In genomic region chr17:28475151-28475900, GRCh38 we compare ENCODE assay signal across 12 cellular contexts. TPM values are rescaled to one million over a fixed set of nuclear protein-coding genes. Genes with fewer than 3 reads are reported as not detected.
DNase-seq lines count a peak whose midpoint lies in the region; ATAC-seq and TF ChIP-seq lines count a peak whose summit lies in the region.
"Had no signal": no experiment of that assay in that cellular context is flagged by ENCODE, and none has a peak within 500 bp of the region (broad histone marks: within the 10 kb centered on the region; RNA-seq: fewer than 3 reads in every experiment).

No MANE protein-coding gene starts in this region.

- peak overlapping the region; percentile 84 for H3K27ac Mint-ChIP-seq in activated naive CD4-positive, alpha-beta T cell treated with anti-CD3 and anti-CD28 coated beads, Interleukin-2, amount 50 U/mL, for 24 hours
- no peak overlapping the region for H3K27ac Mint-ChIP-seq in chondrocyte (ENCODE audit: unreplicated experiment)

- POLR2A ChIA-PET in A673 (lab: Charles Lee; ENCODE audit: low non-redundant PET) = no interaction called here

- no peaks in the 10 kb centered on the region for H3K9me3 ChIP-seq in sigmoid colon
- H3K9me3 ChIP-seq in uterus = no peaks in the 10 kb centered on the region
- no peaks in the 10 kb centered on the region for H3K9me3 ChIP-seq in A673 (ENCODE audit: low read depth, low read length, poor library complexity, severe bottlenecking)

- H3K27ac ChIP-seq in sigmoid colon = no peak overlapping the region
- no peak overlapping the region for H3K27ac ChIP-seq in uterus
- H3K27ac ChIP-seq in A673 (ENCODE audit: low read depth, low read length, poor library complexity, severe bottlenecking) = no peak overlapping the region

- no peak for TF ChIP-seq POLR2A in sigmoid colon (IDR thresholded peaks at IDR 0.05)
- TF ChIP-seq POLR2A in uterus (IDR thresholded peaks at IDR 0.05) = no peak

- no peak for DNase-seq in activated naive CD4-positive, alpha-beta T cell (lab: John Stamatoyannopoulos, UW)
- DNase-seq in MV-4-11 (lab: John Stamatoyannopoulos, UW) (peak; percentile 43), chondrocyte (ENCODE audit: low spot score) (peak; percentile 55), sigmoid colon (peak; percentile 21), uterus (no peak), A673 (ENCODE audit: low spot score) (no peak)
- DNase-seq: activated T-cell treated with anti-CD3 and anti-CD28 coated beads, Interleukin-2, amount 50 U/mL, for 4 hours; C1 segment of cervical spinal cord; NCI-H2227 treated with DMSO at 0.1 percent for 48 hours had no signal

- WGBS in sigmoid colon, 2 donors = 15 to 43% methylated on average over 9 of the region's 9 CpGs

- H3K27me3 ChIP-seq in sigmoid colon = no peaks in the 10 kb centered on the region
- no peaks in the 10 kb centered on the region for H3K27me3 ChIP-seq in uterus
- H3K27me3 ChIP-seq in A673 (replicated peaks; ENCODE audit: insufficient read depth, low read depth, low read length, poor library complexity) = no peaks in the 10 kb centered on the region

- H3K4me3 ChIP-seq in sigmoid colon (no peak overlapping the region), uterus (no peak overlapping the region), A673 (ENCODE audit: low read depth, low read length, poor library complexity, severe bottlenecking) (no peak overlapping the region)
- H3K4me3 ChIP-seq: lung had no signal

- no peak for TF ChIP-seq CTCF in chondrocyte (IDR thresholded peaks at IDR 0.05)
- no peak for TF ChIP-seq CTCF in sigmoid colon (IDR thresholded peaks at IDR 0.05)
- no peak for TF ChIP-seq CTCF in uterus (IDR thresholded peaks at IDR 0.05)
- no peak for TF ChIP-seq CTCF in A673 (conservative IDR thresholded peaks at IDR 0.05; ENCODE audit: low read depth, low read length)

- no TSS peak for BruUV-seq in A673 (replicated peaks; lab: Mats Ljungman, UMichigan)

- H3K36me3 Mint-ChIP-seq in activated naive CD4-positive, alpha-beta T cell treated with anti-CD3 and anti-CD28 coated beads, Interleukin-2, amount 50 U/mL, for 24 hours = no peaks in the 10 kb centered on the region
- no peaks in the 10 kb centered on the region for H3K36me3 Mint-ChIP-seq in chondrocyte (ENCODE audit: low read depth)

- H3K36me3 ChIP-seq in sigmoid colon = no peaks in the 10 kb centered on the region
- H3K36me3 ChIP-seq in uterus = no peaks in the 10 kb centered on the region
- H3K36me3 ChIP-seq in A673 (ENCODE audit: insufficient read depth, low read length, poor library complexity, severe bottlenecking) = no peaks in the 10 kb centered on the region

- H3K4me3 Mint-ChIP-seq in activated naive CD4-positive, alpha-beta T cell treated with anti-CD3 and anti-CD28 coated beads, Interleukin-2, amount 50 U/mL, for 24 hours = peak overlapping the region; percentile 0
- no peak overlapping the region for H3K4me3 Mint-ChIP-seq in chondrocyte (ENCODE audit: unreplicated experiment)
- H3K4me3 Mint-ChIP-seq: activated T-cell treated with anti-CD3 and anti-CD28 coated beads, Interleukin-2, amount 50 U/mL, for 4 hours had no signal

- no peaks in the 10 kb centered on the region for H3K9me3 Mint-ChIP-seq in activated naive CD4-positive, alpha-beta T cell treated with anti-CD3 and anti-CD28 coated beads, Interleukin-2, amount 50 U/mL, for 24 hours
- no peaks in the 10 kb centered on the region for H3K9me3 Mint-ChIP-seq in chondrocyte (ENCODE audit: low read depth)
- H3K9me3 Mint-ChIP-seq: activated T-cell treated with anti-CD3 and anti-CD28 coated beads, Interleukin-2, amount 50 U/mL, for 4 hours had no signal

- intact Hi-C loops in sigmoid colon (cut with DNase I) = no loop called here
- intact Hi-C loops in uterus (cut with DNase I; ENCODE audit: low total_unique reads) = no loop called here
- intact Hi-C loops in A673 (cut with micrococcal nuclease; ENCODE audit: unreplicated experiment) = no loop called here

- H3K27me3 Mint-ChIP-seq in activated naive CD4-positive, alpha-beta T cell treated with anti-CD3 and anti-CD28 coated beads, Interleukin-2, amount 50 U/mL, for 24 hours = no peaks in the 10 kb centered on the region
- H3K27me3 Mint-ChIP-seq in chondrocyte (ENCODE audit: low read depth) = peaks cover 42% of the 10 kb centered on the region

- H3K4me1 Mint-ChIP-seq in activated naive CD4-positive, alpha-beta T cell treated with anti-CD3 and anti-CD28 coated beads, Interleukin-2, amount 50 U/mL, for 24 hours = peaks cover 17% of the 10 kb centered on the region
- no peaks in the 10 kb centered on the region for H3K4me1 Mint-ChIP-seq in chondrocyte (ENCODE audit: low read depth)

- CTCF ChIA-PET in A673 (lab: Charles Lee) = no interaction called here

- ATAC-seq in HG03039 (IDR thresholded peaks at IDR 0.05; ENCODE audit: unreplicated experiment) = no peak
- ATAC-seq: activated T-cell treated with anti-CD3 and anti-CD28 coated beads, Interleukin-2, amount 50 U/mL, for 4 hours had no signal

- H3K4me1 ChIP-seq in sigmoid colon (no peaks in the 10 kb centered on the region), uterus (no peaks in the 10 kb centered on the region), A673 (ENCODE audit: insufficient read depth, low read length, poor library complexity, severe bottlenecking) (no peaks in the 10 kb centered on the region)

- TF ChIP-seq EP300 in sigmoid colon (IDR thresholded peaks at IDR 0.05) = no peak

RNA-seq across cellular contexts. Expression of gene SLC13A2, which starts 1.9 kb away (rescaled TPM):
- total RNA-seq in chondrocyte (not detected in 3 replicates), sigmoid colon (under 1 TPM in 1 of 4 donors, not detected in 3; under 0.01 TPM), uterus (not detected), A673 (2021) (not detected in 2 replicates)
- polyA plus RNA-seq in sigmoid colon = 10 to 100 TPM in 2 of 3 donors, 1 to 10 TPM in 1; 8.4 to 29.1 (median 11.4) TPM
- total RNA-seq: activated T-cell treated with anti-CD3 and anti-CD28 coated beads, Interleukin-2, amount 50 U/mL, for 4 hours had no signal

RNA-seq across cellular contexts. Expression of gene FOXN1, which starts 30.8 kb away (rescaled TPM):
- total RNA-seq in chondrocyte (not detected in 3 replicates), sigmoid colon (not detected), uterus (not detected), A673 (2021) (not detected in 2 replicates)
- polyA plus RNA-seq in sigmoid colon = under 1 TPM; 0.23 to 0.60 (median 0.38) TPM
- total RNA-seq: activated T-cell treated with anti-CD3 and anti-CD28 coated beads, Interleukin-2, amount 50 U/mL, for 4 hours had no signal

Comparison
In these comparisons a context has a peak if more than half of its experiments do, and no peak if none do; other contexts are left out.
1. DNase-seq: peak in MV-4-11 (single experiment), chondrocyte (single experiment) and sigmoid colon (single experiment); none in activated naive CD4-positive, alpha-beta T cell (0 of 4), uterus (0 of 2) and A673 (single experiment).